Comparison of ENCODE assay signal across 9 cellular contexts in the genomic region with DNA sequence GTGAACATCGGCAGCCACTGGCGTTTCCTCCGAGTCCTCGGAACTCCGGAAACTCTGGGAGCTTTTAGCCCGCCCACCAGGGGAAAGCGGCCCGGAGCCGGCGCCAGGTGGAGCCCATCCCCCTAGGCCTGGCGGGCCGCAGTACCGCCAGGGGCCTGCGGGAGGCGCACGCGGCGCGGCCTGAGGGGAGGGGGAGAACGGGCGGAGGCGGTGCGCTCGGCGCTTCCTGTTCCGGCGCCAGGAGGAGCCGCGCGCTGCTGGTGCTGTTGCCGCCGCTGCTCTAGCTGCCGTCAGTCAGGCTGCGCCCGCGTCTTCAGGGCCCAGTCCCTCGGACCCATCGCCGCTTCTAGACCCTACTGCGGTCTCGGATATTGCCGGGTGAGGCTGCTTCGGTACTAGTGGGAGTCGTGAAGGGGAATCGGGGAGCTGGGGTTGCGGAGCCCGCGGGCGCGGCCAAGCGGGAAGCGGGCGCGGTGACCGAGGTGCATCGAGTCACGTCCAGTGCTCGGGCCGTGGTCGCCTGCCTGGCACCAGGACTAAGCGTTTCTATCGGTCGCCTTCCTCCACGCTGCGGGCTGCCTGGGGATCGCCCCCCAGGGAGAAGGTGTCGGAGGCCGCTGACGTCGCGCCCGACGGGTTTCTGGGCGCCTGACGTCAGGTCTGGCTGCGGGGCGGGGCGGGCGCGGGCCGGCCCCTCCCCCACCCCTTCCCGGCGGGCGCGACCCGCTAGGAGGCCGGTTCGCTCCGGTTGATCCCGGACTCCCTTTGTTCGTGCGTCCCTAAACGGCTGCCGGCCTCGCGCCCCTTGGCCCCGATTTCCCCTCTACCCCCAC. TPM values are rescaled to one million over a fixed set of nuclear protein-coding genes. Genes with fewer than 3 reads are reported as not detected.
DNase-seq lines count a peak whose midpoint lies in the region; ATAC-seq, FAIRE-seq and TF ChIP-seq lines count a peak whose summit lies in the region.
"Had no signal": no experiment of that assay in that cellular context is flagged by ENCODE, and none has a peak within 500 bp of the region (broad histone marks: within the 10 kb centered on the region; RNA-seq: fewer than 3 reads in every experiment).

A gene (plus strand): TSS at position 222 of the 833 bp plus-strand sequence. CDS start 10,037 bp downstream, outside the sequence.

- peak within 1 kb of the TSS; percentile 100 for H3K9ac ChIP-seq in keratinocyte (ENCODE audit: control insufficient read depth, extremely low read depth, insufficient read depth, low read length)

- no peaks in the 10 kb centered on the region for H3K9me3 Mint-ChIP-seq in central memory CD8-positive, alpha-beta T cell

- H3K9me3 ChIP-seq in keratinocyte (ENCODE audit: control insufficient read depth, low read depth, low read length): no peaks in the 10 kb centered on the region

- peaks cover 18% of the 10 kb centered on the region for H3K4me1 ChIP-seq in keratinocyte (ENCODE audit: control insufficient read depth, extremely low read depth, insufficient read depth, low read length)

- peak within 1 kb of the TSS; percentile 86 for H3K4me3 Mint-ChIP-seq in central memory CD8-positive, alpha-beta T cell

- dilution Hi-C loops in keratinocyte (cut with MboI; ENCODE audit: extremely low pct_ligation_motif_present, low sequenced_read_pairs): no loop called here

- H3K4me1 Mint-ChIP-seq in central memory CD8-positive, alpha-beta T cell: peaks cover 35% of the 10 kb centered on the region

- peak within 1 kb of the TSS; percentile 96 for H3K4me2 ChIP-seq in keratinocyte (ENCODE audit: control insufficient read depth, extremely low read depth, insufficient read depth, low read depth, low read length)

- no peaks in the 10 kb centered on the region for H3K27me3 ChIP-seq in keratinocyte (ENCODE audit: control insufficient read depth, extremely low read depth, insufficient read depth, low read length)

- ATAC-seq in GM19023 (IDR thresholded peaks at IDR 0.05; ENCODE audit: unreplicated experiment) (peak; percentile 90), HG03280 (IDR thresholded peaks at IDR 0.05; ENCODE audit: unreplicated experiment) (peak; percentile 82)
- ATAC-seq in central memory CD8-positive, alpha-beta T cell (replicated peaks; ENCODE audit: extremely low read depth, poor library complexity, severe bottlenecking): peak; percentile 87

- H3K27ac Mint-ChIP-seq in central memory CD8-positive, alpha-beta T cell (ENCODE audit: low read depth): peak within 1 kb of the TSS; percentile 94

- DNase-seq in AG09319 (ENCODE audit: extremely low read depth, low read depth) (peak; percentile 78), NCI-H345 treated with DMSO at 0.1 percent for 48 hours (lab: John Stamatoyannopoulos, UW; ENCODE audit: unreplicated experiment) (peak; percentile 83), keratinocyte (ENCODE audit: low read depth, low spot score) (peak; percentile 46)
- peak; percentile 82 for DNase-seq in activated CD4-positive, CD25-positive, alpha-beta regulatory T cell treated with anti-CD3 and anti-CD28 coated beads, Interleukin-2, amount 50 U/mL, for 16 hours (ENCODE audit: low read depth, low spot score)
- peak; percentile 87 to 92 for DNase-seq in central memory CD8-positive, alpha-beta T cell (ENCODE audit: low spot score in 2 of 2)
- DNase-seq in stimulated activated CD4-positive, alpha-beta T cell treated with anti-CD3 and anti-CD28 coated beads, Interleukin-15, amount 100 ng/mL, for 1 hour (ENCODE audit: low read depth in 1 of 2, low spot score in 1 of 2): peak; percentile 87 to 88

- peak; percentile 68 for TF ChIP-seq CTCF in AG09319 (IDR thresholded peaks at IDR 0.05; ENCODE audit: low read depth, low read length)
- peak; percentile 88 to 93 (median 93) for TF ChIP-seq CTCF in keratinocyte (optimal IDR thresholded peaks at IDR 0.05 in 1 of 3, IDR thresholded peaks at IDR 0.05 in 1 of 3, conservative IDR thresholded peaks at IDR 0.05 in 1 of 3; ENCODE audit: extremely low read depth in 1 of 3, insufficient read depth in 2 of 3, low read length in 3 of 3)

- no peak for FAIRE-seq in keratinocyte (lab: Jason Lieb, UNC)
- FAIRE-seq: endometrium had no signal

- no peaks in the 10 kb centered on the region for H3K27me3 Mint-ChIP-seq in central memory CD8-positive, alpha-beta T cell

- peaks cover 0 to 14% of the 10 kb centered on the region in 2 experiments for H3K36me3 ChIP-seq in keratinocyte (ENCODE audit: control insufficient read depth in 2 of 2, extremely low read depth in 1 of 2, insufficient read depth in 2 of 2, low read length in 2 of 2)

- H2AFZ ChIP-seq in keratinocyte (ENCODE audit: control insufficient read depth, low read length): peak within 1 kb of the TSS; percentile 89

- H4K20me1 ChIP-seq in keratinocyte (ENCODE audit: control insufficient read depth, extremely low read depth, insufficient read depth, low read length): peaks cover 5% of the 10 kb centered on the region

- H3K4me3 ChIP-seq in keratinocyte (ENCODE audit: control insufficient read depth in 2 of 3, extremely low read depth in 1 of 3, insufficient read depth in 2 of 3, low read depth in 1 of 3, low read length in 3 of 3): peak within 1 kb of the TSS; percentile 88 to 100 (median 97)

- H3K9me1 ChIP-seq in keratinocyte (ENCODE audit: control insufficient read depth, extremely low read depth, insufficient read depth, low read length): no peaks in the 10 kb centered on the region

- H3K36me3 Mint-ChIP-seq in central memory CD8-positive, alpha-beta T cell (ENCODE audit: insufficient read depth): peaks cover 31% of the 10 kb centered on the region

- peak within 1 kb of the TSS; percentile 99 for H3K27ac ChIP-seq in keratinocyte (ENCODE audit: control insufficient read depth, insufficient read depth, low read length)

- H3K79me2 ChIP-seq in keratinocyte (ENCODE audit: control insufficient read depth, insufficient read depth, low read length): peaks cover 50% of the 10 kb centered on the region

RNA-seq across cellular contexts. Expression of the gene that starts here (rescaled TPM):
- polyA plus RNA-seq in keratinocyte: 48.5 to 114 TPM (median 53.0 TPM) in 3 replicates
- 11.3 TPM for polyA plus RNA-seq in keratinocyte (2011; ENCODE audit: low read depth)
- polyA plus RNA-seq in keratinocyte (2011; cell fraction: cytosol; rRNA removed): 81.8 and 103 TPM in 2 replicates
- polyA plus RNA-seq in keratinocyte (2011; cell fraction: nucleus; rRNA removed): 84.0 and 134 TPM in 2 replicates
- polyA plus RNA-seq in keratinocyte (2012; ENCODE audit: low replicate concordance): 43.0 and 57.7 TPM in 2 replicates
- 170 to 503 TPM (median 289 TPM) in 3 replicates for polyA minus RNA-seq in keratinocyte
- 245 TPM for polyA minus RNA-seq in keratinocyte (2011; cell fraction: cytosol; rRNA and poly(A)+ RNA removed)
- 43.7 and 61.0 TPM in 2 replicates for polyA minus RNA-seq in keratinocyte (2011; cell fraction: nucleus; rRNA and poly(A)+ RNA removed)

Comparison
In these comparisons a context has a peak if more than half of its experiments do, and no peak if none do; other contexts are left out.
1. Peak in every context shown above with its lines: DNase-seq, ATAC-seq, H3K4me3 ChIP-seq and H3K27ac ChIP-seq.